11 cellular contexts compared by ENCODE assay signal in genomic region chr9:31445960-31446359, GRCh38.
DNase-seq lines count a peak whose midpoint lies in the region; ATAC-seq and TF ChIP-seq lines count a peak whose summit lies in the region.
"Had no signal": no experiment of that assay in that cellular context is flagged by ENCODE, and none has a peak within 500 bp of the region (broad histone marks: within the 10 kb centered on the region; RNA-seq: fewer than 3 reads in every experiment).

No MANE protein-coding gene starts in this region.

- H3K27ac Mint-ChIP-seq in glutamatergic neuron (ENCODE audit: unreplicated experiment) (no peak overlapping the region), T-helper 17 cell (no peak overlapping the region)
- H3K27ac Mint-ChIP-seq: CD4-positive, alpha-beta T cell; type B pancreatic cell had no signal

- H3K27me3 Mint-ChIP-seq in glutamatergic neuron (ENCODE audit: unreplicated experiment): no peaks in the 10 kb centered on the region
- H3K27me3 Mint-ChIP-seq in T-helper 17 cell: no peaks in the 10 kb centered on the region
- H3K27me3 Mint-ChIP-seq: CD4-positive, alpha-beta T cell; type B pancreatic cell had no signal

- H3K4me3 Mint-ChIP-seq in glutamatergic neuron (ENCODE audit: unreplicated experiment) (no peak overlapping the region), T-helper 17 cell (no peak overlapping the region)
- H3K4me3 Mint-ChIP-seq: CD4-positive, alpha-beta T cell; type B pancreatic cell had no signal

- H3K4me1 Mint-ChIP-seq in glutamatergic neuron (ENCODE audit: low read depth, unreplicated experiment) (peaks cover 8% of the 10 kb centered on the region), T-helper 17 cell (peaks cover 9% of the 10 kb centered on the region)

- no peak for TF ChIP-seq CTCF in glutamatergic neuron (IDR thresholded peaks at IDR 0.05; ENCODE audit: partially characterized antibody, unreplicated experiment)

- no peaks in the 10 kb centered on the region for H3K9me3 ChIP-seq in T-helper 17 cell (ENCODE audit: control insufficient read depth, low read length, poor library complexity, severe bottlenecking)

- peaks cover 3% of the 10 kb centered on the region for H3K9me3 Mint-ChIP-seq in glutamatergic neuron (ENCODE audit: unreplicated experiment)
- H3K9me3 Mint-ChIP-seq: CD4-positive, alpha-beta T cell; type B pancreatic cell had no signal

- no peaks in the 10 kb centered on the region for H3K36me3 Mint-ChIP-seq in glutamatergic neuron (ENCODE audit: unreplicated experiment)
- H3K36me3 Mint-ChIP-seq in T-helper 17 cell (ENCODE audit: low read depth): no peaks in the 10 kb centered on the region
- H3K36me3 Mint-ChIP-seq: type B pancreatic cell had no signal

- peak; percentile 29 for DNase-seq in OCI-M1 (lab: John Stamatoyannopoulos, UW)
- DNase-seq in glutamatergic neuron: no peak
- DNase-seq in T-helper 17 cell: no peak
- no peak for DNase-seq in dedifferentiated amniotic fluid mesenchymal stem cell (ENCODE audit: extremely low spot score)
- DNase-seq in HPDE6-E6E7 (ENCODE audit: extremely low spot score): no peak
- DNase-seq: CD4-positive, alpha-beta T cell had no signal

- ATAC-seq in GM18517 (IDR thresholded peaks at IDR 0.05; ENCODE audit: unreplicated experiment): peak; percentile 47
- peak; percentile 74 for ATAC-seq in GM21390 (IDR thresholded peaks at IDR 0.05; ENCODE audit: unreplicated experiment)
- peak; percentile 40 for ATAC-seq in HG03060 (IDR thresholded peaks at IDR 0.05; ENCODE audit: low read depth, unreplicated experiment)
- ATAC-seq in T-helper 17 cell: no peak
- ATAC-seq: esophagus mucosa had no signal
